In genomic region chr20:57388953-57389694, GRCh38 we compare ENCODE assay signal across 8 cellular contexts. TPM values are rescaled to one million over a fixed set of nuclear protein-coding genes. Genes with fewer than 3 reads are reported as not detected.
A peak's percentile ranks its signal among the peaks of the same experiment; 100 is the strongest.
DNase-seq lines count a peak whose midpoint lies in the region; ATAC-seq and TF ChIP-seq lines count a peak whose summit lies in the region.

No MANE protein-coding gene starts in this region.

- no peaks in the 10 kb centered on the region for H3K9me2 ChIP-seq in hepatocyte (replicated peaks; ENCODE audit: insufficient read depth)

- H4K20me1 ChIP-seq in hepatocyte (ENCODE audit: insufficient read depth, poor library complexity, severe bottlenecking) = no peaks in the 10 kb centered on the region

- peaks cover 3 to 7% of the 10 kb centered on the region in 2 donors for H3K36me3 ChIP-seq in ascending aorta
- H3K36me3 ChIP-seq in hepatocyte (replicated peaks; ENCODE audit: insufficient read depth, low read depth) = no peaks in the 10 kb centered on the region

- TF ChIP-seq CTCF in ascending aorta (IDR thresholded peaks at IDR 0.05) (peak; percentile 12 to 39 (median 29)), hepatocyte (IDR thresholded peaks at IDR 0.05; ENCODE audit: poor library complexity) (peak; percentile 26), retinal pigment epithelial cell (conservative IDR thresholded peaks at IDR 0.05; ENCODE audit: low read depth, low read length) (peak; percentile 24)

- peaks cover 3% of the 10 kb centered on the region for H3K79me2 ChIP-seq in hepatocyte

- H3K4me1 ChIP-seq in ascending aorta = peaks cover 3 to 26% of the 10 kb centered on the region in 2 donors
- peaks cover 18% of the 10 kb centered on the region for H3K4me1 ChIP-seq in hepatocyte (ENCODE audit: insufficient read depth)

- intact Hi-C loops in ascending aorta (cut with DNase I) = loop anchor here (10.0 kb wide), 1 partner anchor 826 kb away; no protein-coding TSS in a partner anchor

- ATAC-seq in HG03095 (IDR thresholded peaks at IDR 0.05; ENCODE audit: unreplicated experiment) (peak; percentile 33), GM18498 (IDR thresholded peaks at IDR 0.05; ENCODE audit: unreplicated experiment) (no peak)

- DNase-seq in ELR (ENCODE audit: low read depth) (peak; percentile 19), ascending aorta (ENCODE audit: low spot score in 2 of 2) (peak; percentile 49 to 87), hepatocyte (ENCODE audit: low spot score) (peak; percentile 92), retinal pigment epithelial cell (ENCODE audit: low read depth) (no peak), NCI-H446 (lab: John Stamatoyannopoulos, UW) (no peak)

- H3K4me2 ChIP-seq in hepatocyte = peak overlapping the region; percentile 92

- WGBS in hepatocyte (ENCODE audit: low lambda C conversion rate, missing lambda C conversion rate) = 22% methylated on average over 12 of the region's 57 CpGs

- H2AFZ ChIP-seq in hepatocyte = peak overlapping the region; percentile 61

- no peaks in the 10 kb centered on the region for H3K9me3 ChIP-seq in ascending aorta
- H3K9me3 ChIP-seq in hepatocyte (ENCODE audit: low read depth) = no peaks in the 10 kb centered on the region

- no peaks in the 10 kb centered on the region for H3K27me3 ChIP-seq in ascending aorta
- H3K27me3 ChIP-seq in hepatocyte = no peaks in the 10 kb centered on the region

- peak overlapping the region; percentile 46 for H3K4me3 ChIP-seq in ascending aorta
- peak overlapping the region; percentile 21 for H3K4me3 ChIP-seq in hepatocyte
- peak overlapping the region; percentile 24 for H3K4me3 ChIP-seq in retinal pigment epithelial cell (ENCODE audit: low read length)

- H3K27ac ChIP-seq in ascending aorta = peak overlapping the region; percentile 61 to 64
- H3K27ac ChIP-seq in hepatocyte = peak overlapping the region; percentile 17

- peak; percentile 49; the same call in 1 of the 2 replicates for TF ChIP-seq POLR2A in Raji (IDR thresholded peaks at IDR 0.05; ENCODE audit: insufficient read depth, low read depth, low read length)

RNA-seq across cellular contexts. Expression of gene RBM38, which starts 2.1 kb away (rescaled TPM):
- 24.6 TPM for total RNA-seq in ascending aorta
- 16.1 and 18.1 TPM in 2 replicates for total RNA-seq in hepatocyte
- 15.6 and 19.6 TPM in 2 replicates for polyA plus RNA-seq in hepatocyte

RNA-seq across cellular contexts. Expression of gene RAE1, which starts 38.1 kb away (rescaled TPM):
- 9.5 TPM for total RNA-seq in ascending aorta
- total RNA-seq in hepatocyte = 26.9 and 35.8 TPM in 2 replicates
- polyA plus RNA-seq in hepatocyte = 36.3 and 43.3 TPM in 2 replicates

RNA-seq across cellular contexts. Expression of gene SPO11, which starts 59.5 kb away (rescaled TPM):
- total RNA-seq in ascending aorta (not detected), hepatocyte (not detected in 2 replicates)
- polyA plus RNA-seq in hepatocyte = not detected in 2 replicates

Comparison
In these comparisons a context has a peak if more than half of its experiments do, and no peak if none do; other contexts are left out.
1. DNase-seq: peak in ELR (single experiment), ascending aorta (2 of 2) and hepatocyte (single experiment); none in retinal pigment epithelial cell (single experiment) and NCI-H446 (0 of 2).
2. Peak in every context shown above with its lines, with median percentiles within 50 percentile points of each other: H3K4me3 ChIP-seq and CTCF ChIP-seq.